ENCODE assay signal across 8 cellular contexts in genomic region chr9:136544549-136545064, GRCh38. TPM values are rescaled to one million over a fixed set of nuclear protein-coding genes. Genes with fewer than 3 reads are reported as not detected.
DNase-seq lines count a peak whose midpoint lies in the region; ATAC-seq and TF ChIP-seq lines count a peak whose summit lies in the region.

No MANE protein-coding gene starts in this region.

- H3K4ac ChIP-seq in neuronal stem cell (ENCODE audit: low read length) = peak overlapping the region; percentile 93

- peak overlapping the region; percentile 80 for H2BK12ac ChIP-seq in neuronal stem cell (ENCODE audit: low read length)

- H3K27me3 ChIP-seq in DND-41 (ENCODE audit: insufficient read depth, low read length, poor library complexity) (no peaks in the 10 kb centered on the region), neuronal stem cell (ENCODE audit: control insufficient read depth in 3 of 3, insufficient read depth in 3 of 3, low read depth in 1 of 3, low read length in 3 of 3) (peaks cover 0 to 8% (median 0%) of the 10 kb centered on the region in 3 experiments), upper lobe of right lung (no peaks in the 10 kb centered on the region)

- no CpG with 5 or more reads among the region's 40 CpGs for WGBS in neuronal stem cell (ENCODE audit: extremely low coverage in 2 of 2, insufficient read length in 2 of 2, insufficient replicate concordance in 1 of 2), 2 donors

- H3K23ac ChIP-seq in neuronal stem cell (ENCODE audit: low read depth, low read length, poor library complexity) = no peak overlapping the region

- no peak for TF ChIP-seq CTCF in DND-41 (IDR thresholded peaks at IDR 0.05; ENCODE audit: borderline replicate concordance, extremely low read depth, low read length, poor library complexity, severe bottlenecking)
- TF ChIP-seq CTCF in upper lobe of right lung (IDR thresholded peaks at IDR 0.05) = no peak

- peaks cover 41% of the 10 kb centered on the region for H3K79me1 ChIP-seq in neuronal stem cell (ENCODE audit: low read depth, low read length)

- H3K9ac ChIP-seq in DND-41 (ENCODE audit: low read depth, low read length) = peak overlapping the region; percentile 96
- H3K9ac ChIP-seq in neuronal stem cell (ENCODE audit: low read depth, low read length, poor library complexity) = peak overlapping the region; percentile 86

- H3K9me3 ChIP-seq in DND-41 (ENCODE audit: insufficient read depth, low read length, severe bottlenecking) (no peaks in the 10 kb centered on the region), neuronal stem cell (replicated peaks in 1 of 2; ENCODE audit: control insufficient read depth in 2 of 2, insufficient read depth in 1 of 2, low read depth in 1 of 2, low read length in 2 of 2) (no peaks in the 10 kb centered on the region), upper lobe of right lung (no peaks in the 10 kb centered on the region)

- no peak overlapping the region for H2AFZ ChIP-seq in DND-41 (ENCODE audit: low read depth, low read length)
- peak overlapping the region; percentile 63 for H2AFZ ChIP-seq in neuronal stem cell (ENCODE audit: low read length)

- H3K4me3 ChIP-seq in DND-41 (ENCODE audit: low read depth in 1 of 2, low read length in 2 of 2) = peak overlapping the region; percentile 88 to 100
- H3K4me3 ChIP-seq in neuronal stem cell (ENCODE audit: low read length in 2 of 2) = peak overlapping the region; percentile 60 to 94
- peak overlapping the region; percentile 86 for H3K4me3 ChIP-seq in upper lobe of right lung

- H3K18ac ChIP-seq in neuronal stem cell (ENCODE audit: low read length) = peak overlapping the region; percentile 99

- H3K4me1 ChIP-seq in DND-41 (ENCODE audit: insufficient read depth, low read length) = peaks cover 81% of the 10 kb centered on the region
- H3K4me1 ChIP-seq in neuronal stem cell (ENCODE audit: control insufficient read depth in 2 of 2, insufficient read depth in 1 of 2, low read depth in 1 of 2, low read length in 2 of 2) = peaks cover 48 to 56% of the 10 kb centered on the region in 2 donors
- peaks cover 44% of the 10 kb centered on the region for H3K4me1 ChIP-seq in upper lobe of right lung

- peak overlapping the region; percentile 100 for H2BK15ac ChIP-seq in neuronal stem cell (ENCODE audit: low read length)

- peak; percentile 17 for ATAC-seq in DND-41 (ENCODE audit: insufficient read depth, low read depth)
- ATAC-seq in upper lobe of right lung = peak; percentile 2
- no peak for ATAC-seq in HG02763 (IDR thresholded peaks at IDR 0.05; ENCODE audit: unreplicated experiment)

- peak overlapping the region; percentile 99 for H2BK5ac ChIP-seq in neuronal stem cell (ENCODE audit: low read length)

- peak; percentile 70 for DNase-seq in DND-41
- DNase-seq in NCI-H82 treated with DMSO at 0.1 percent for 48 hours (lab: John Stamatoyannopoulos, UW; ENCODE audit: unreplicated experiment) = peak; percentile 6
- DNase-seq in activated gamma-delta T cell (lab: John Stamatoyannopoulos, UW) = peak; percentile 32
- peak; percentile 54 for DNase-seq in germinal center (ENCODE audit: low spot score)
- DNase-seq in neuronal stem cell (ENCODE audit: low spot score) = no peak
- peak; percentile 87 for DNase-seq in upper lobe of right lung
- no peak for DNase-seq in HUDEP-2 (lab: John Stamatoyannopoulos, UW; ENCODE audit: unreplicated experiment in 76 of 76)

- peaks cover 95% of the 10 kb centered on the region for H3K79me2 ChIP-seq in DND-41 (ENCODE audit: insufficient read depth, low read length)

- peak overlapping the region; percentile 99 for H2BK120ac ChIP-seq in neuronal stem cell (ENCODE audit: low read depth, low read length)

- peak overlapping the region; percentile 100 for H2AK5ac ChIP-seq in neuronal stem cell (ENCODE audit: low read depth, low read length)

- intact Hi-C loops in upper lobe of right lung (cut with DNase I) = loop anchor here (10.0 kb wide), 1 partner anchor 80 kb away; no protein-coding TSS in a partner anchor

- H4K8ac ChIP-seq in neuronal stem cell (ENCODE audit: low read depth, low read length) = no peak overlapping the region

- H4K20me1 ChIP-seq in DND-41 (ENCODE audit: insufficient read depth, low read length) = peaks cover 56% of the 10 kb centered on the region

- H3K27ac ChIP-seq in DND-41 (ENCODE audit: low read length) = peak overlapping the region; percentile 88
- peak overlapping the region; percentile 39 for H3K27ac ChIP-seq in neuronal stem cell (replicated peaks; ENCODE audit: low read length)
- peak overlapping the region; percentile 86 for H3K27ac ChIP-seq in upper lobe of right lung

- H3K4me2 ChIP-seq in DND-41 (ENCODE audit: insufficient read depth, low read length) (peak overlapping the region; percentile 96), neuronal stem cell (ENCODE audit: insufficient read depth, low read length, poor library complexity, severe bottlenecking) (peak overlapping the region; percentile 82)

- H3K36me3 ChIP-seq in DND-41 (ENCODE audit: insufficient read depth, low read length) = peaks cover 55% of the 10 kb centered on the region
- peaks cover 21 to 45% of the 10 kb centered on the region in 2 donors for H3K36me3 ChIP-seq in neuronal stem cell (replicated peaks in 1 of 2; ENCODE audit: control insufficient read depth in 2 of 2, insufficient read depth in 2 of 2, low read length in 2 of 2)
- peaks cover 12% of the 10 kb centered on the region for H3K36me3 ChIP-seq in upper lobe of right lung

- peak overlapping the region; percentile 64 for H3K14ac ChIP-seq in neuronal stem cell (ENCODE audit: low read length)

- peak overlapping the region; percentile 96 for H4K91ac ChIP-seq in neuronal stem cell (ENCODE audit: low read depth, low read length, poor library complexity)

RNA-seq across cellular contexts. Expression of gene NOTCH1, which starts 1.2 kb away (rescaled TPM):
- polyA plus RNA-seq in neuronal stem cell (2013, experiment 1 of 2) = 32.9 TPM
- polyA plus RNA-seq in neuronal stem cell (2013, experiment 2 of 2) = 33.2 TPM
- total RNA-seq in upper lobe of right lung = 114 TPM

Comparison
In these comparisons a context has a peak if more than half of its experiments do, and no peak if none do; other contexts are left out.
1. DNase-seq: peak in DND-41 (single experiment), NCI-H82 treated with DMSO at 0.1 percent for 48 hours (single experiment), activated gamma-delta T cell (single experiment), germinal center (single experiment) and upper lobe of right lung (single experiment); none in neuronal stem cell (single experiment) and HUDEP-2 (0 of 76).
2. Peak in every context shown above with its lines, with median percentiles within 50 percentile points of each other: H3K27ac ChIP-seq and H3K4me3 ChIP-seq.